ENCODE assay signal across 8 cellular contexts in the genomic region with DNA sequence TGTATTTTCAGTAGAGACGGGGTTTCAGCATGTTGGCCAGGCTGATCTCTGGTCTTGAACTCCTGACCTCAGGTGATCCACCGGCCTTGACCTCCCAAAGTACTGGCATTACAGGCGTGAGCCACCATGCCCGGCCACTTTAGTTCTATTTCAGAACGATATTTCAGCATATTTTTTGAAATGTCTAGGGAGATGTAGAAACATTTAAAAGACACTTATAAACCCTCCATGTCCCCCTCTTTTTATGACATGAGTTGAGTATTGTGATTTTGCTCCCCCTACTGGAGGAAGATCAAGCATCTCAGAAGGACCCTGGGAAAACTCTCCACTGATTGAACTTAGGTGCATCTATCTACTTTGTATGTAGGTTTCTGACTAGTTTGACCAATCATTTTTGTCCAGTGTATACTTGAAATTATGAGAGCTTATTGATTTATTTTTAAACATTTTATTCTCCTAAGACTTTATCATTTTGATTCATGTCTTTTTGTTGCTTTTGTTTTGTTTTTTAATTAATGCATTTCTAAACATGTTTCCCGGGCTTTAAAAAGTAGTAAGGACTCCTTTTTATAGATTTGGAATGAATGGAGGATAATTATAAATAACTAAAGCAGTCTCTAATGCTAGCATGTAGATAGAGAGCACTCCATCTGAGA.
DNase-seq lines count a peak whose midpoint lies in the region; ATAC-seq, FAIRE-seq and TF ChIP-seq lines count a peak whose summit lies in the region.

No MANE protein-coding gene starts in this region.

- POLR2A ChIA-PET in HEK293 (lab: Yijun Ruan, JAX) (no interaction called here), HepG2 (lab: Yijun Ruan, JAX) (no interaction called here)

- 71% methylated on average over 6 of the region's 6 CpGs for WGBS in HepG2 (ENCODE audit: low lambda C conversion rate)

- intact Hi-C loops in HepG2 (cut with micrococcal nuclease; ENCODE audit: unreplicated experiment): loop anchor here (1.0 kb wide), 1 partner anchor 105 kb away; no protein-coding TSS in a partner anchor
- intact Hi-C loops in vagina (cut with DNase I): loop anchor here (10.0 kb wide), 1 partner anchor 105 kb away; the partner anchor contains the start of genes CHD9 and CHD9NB

- peak; percentile 87 for ATAC-seq in HepG2

- H3K27me3 ChIP-seq in bronchial epithelial cell (ENCODE audit: control insufficient read depth, insufficient read depth, low read length): no peaks in the 10 kb centered on the region
- H3K27me3 ChIP-seq in HepG2 (ENCODE audit: control insufficient read depth in 1 of 2, insufficient read depth in 2 of 2, low read length in 2 of 2): no peaks in the 10 kb centered on the region
- H3K27me3 ChIP-seq in vagina: no peaks in the 10 kb centered on the region

- TF ChIP-seq POLR2A in HepG2 (IDR thresholded peaks at IDR 0.05; ENCODE audit: insufficient read depth in 1 of 2, low read depth in 2 of 2, low read length in 2 of 2) (no peak), vagina (IDR thresholded peaks at IDR 0.05) (no peak)

- TF ChIP-seq CTCF in HEK293 (tag by site-specific recombination; IDR thresholded peaks at IDR 0.05): no peak
- TF ChIP-seq CTCF in bronchial epithelial cell (IDR thresholded peaks at IDR 0.05; ENCODE audit: insufficient read depth, low read length, severe bottlenecking): peak; percentile 55
- TF ChIP-seq CTCF in HepG2 (CRISPR knock-in tag; IDR thresholded peaks at IDR 0.05): peak; percentile 67
- peak in 2 of 3 experiments; percentile 37 to 56 for TF ChIP-seq CTCF in vagina (IDR thresholded peaks at IDR 0.05)

- H3K4me1 ChIP-seq in HEK293 (ENCODE audit: control insufficient read depth, insufficient read depth, low read length) (no peaks in the 10 kb centered on the region), HepG2 (ENCODE audit: insufficient read depth, low read length) (peaks cover 5% of the 10 kb centered on the region), vagina (peaks cover 8% of the 10 kb centered on the region)

- BruUV-seq in HepG2 (replicated peaks; lab: Mats Ljungman, UMichigan): no TSS peak

- in situ Hi-C loops in HepG2 (cut with HindIII; ENCODE audit: extremely low pct_ligation_motif_present, low pct_unique_long_range_greater_than_20kb): loop anchor here (10.0 kb wide), 1 partner anchor 105 kb away; the partner anchor contains the start of genes CHD9 and CHD9NB

- TF ChIP-seq RAD21 in HepG2 (CRISPR knock-in tag; IDR thresholded peaks at IDR 0.05): no peak

- no peaks in the 10 kb centered on the region for H4K20me1 ChIP-seq in HepG2 (ENCODE audit: insufficient read depth, low read length)

- CTCF ChIA-PET in HEK293 (lab: Yijun Ruan, JAX) (interaction anchor here (0.6 to 2.9 kb wide), 18 partner anchors 8 to 1313 kb away, joined by 3 to 12 read pairs (median 4); partner anchors contain the start of gene CHD9), HepG2 (lab: Yijun Ruan, JAX; ENCODE audit: low intra/inter-chr PET ratio, low total read pairs) (interaction anchor here (1.4 to 1.9 kb wide), 2 partner anchors 29 to 105 kb away, joined by 7 to 23 read pairs; partner anchors contain the start of gene CHD9)

- no peak overlapping the region for H3K9ac ChIP-seq in HepG2 (ENCODE audit: insufficient read depth, low read depth, low read length)

- H3K79me2 ChIP-seq in HepG2 (ENCODE audit: insufficient read depth, low read length): peaks cover 2% of the 10 kb centered on the region

- peaks cover 0 to 17% of the 10 kb centered on the region in 2 experiments; a peak in 2 of 3 replicates for H3K36me3 ChIP-seq in HEK293 (ENCODE audit: control insufficient read depth in 2 of 2, insufficient read depth in 1 of 2, low read length in 2 of 2)
- peaks cover 7% of the 10 kb centered on the region for H3K36me3 ChIP-seq in bronchial epithelial cell (ENCODE audit: control insufficient read depth, insufficient read depth, low read length)
- H3K36me3 ChIP-seq in HepG2 (replicated peaks in 1 of 2; ENCODE audit: control insufficient read depth in 1 of 2, insufficient read depth in 2 of 2, low read length in 2 of 2): peaks cover 1 to 21% of the 10 kb centered on the region in 2 experiments
- peaks cover 0 to 33% of the 10 kb centered on the region in 2 donors for H3K36me3 ChIP-seq in vagina

- no peak overlapping the region for H2AFZ ChIP-seq in HepG2 (ENCODE audit: low read length)

- DNase-seq in activated gamma-delta T cell treated with Interleukin-2 at 50 U/mL for 16 hours: peak; percentile 18
- DNase-seq in activated gamma-delta T cell (lab: John Stamatoyannopoulos, UW): no peak
- DNase-seq in NCI-H748 (lab: John Stamatoyannopoulos, UW; ENCODE audit: unreplicated experiment): peak; percentile 35
- DNase-seq in bronchial epithelial cell (ENCODE audit: low read depth): peak; percentile 53
- DNase-seq in HepG2 (ENCODE audit: low spot score): peak; percentile 60
- DNase-seq in vagina (ENCODE audit: extremely low spot score in 2 of 2): no peak
- DNase-seq in islet precursor cell: no peak

- H3K4me3 ChIP-seq in HEK293 (ENCODE audit: low read depth, low read length) (no peak overlapping the region), bronchial epithelial cell (ENCODE audit: low read depth, low read length) (no peak overlapping the region), HepG2 (replicated peaks in 1 of 3; ENCODE audit: insufficient read depth in 1 of 3, low read depth in 2 of 3, low read length in 3 of 3) (no peak overlapping the region), vagina (no peak overlapping the region)

- H3K9me3 ChIP-seq in HEK293 (ENCODE audit: control insufficient read depth, insufficient read depth, low read depth, low read length) (no peaks in the 10 kb centered on the region), HepG2 (ENCODE audit: low read length) (no peaks in the 10 kb centered on the region), vagina (no peaks in the 10 kb centered on the region)

- H3K4me2 ChIP-seq in HepG2 (ENCODE audit: low read depth, low read length): no peak overlapping the region

- TF ChIP-seq EP300 in HepG2 (IDR thresholded peaks at IDR 0.05; ENCODE audit: low read depth in 2 of 2, low read length in 2 of 2): no peak
- TF ChIP-seq EP300 in HepG2 (CRISPR knock-in tag; IDR thresholded peaks at IDR 0.05; ENCODE audit: borderline replicate concordance): no peak

- FAIRE-seq in bronchial epithelial cell (lab: Jason Lieb, UNC): no peak
- peak; percentile 12 for FAIRE-seq in HepG2 (lab: Jason Lieb, UNC)

- no peak overlapping the region for H3K27ac ChIP-seq in HEK293 (ENCODE audit: extremely low read depth, low read depth, low read length)
- no peak overlapping the region for H3K27ac ChIP-seq in HepG2 (ENCODE audit: extremely low read length, insufficient read depth, low read length)
- H3K27ac ChIP-seq in vagina: no peak overlapping the region

TF ChIP-seq in HEK293, 187 proteins besides CTCF, POLR2A, EP300 and RAD21:
- TF ChIP-seq ZNF654 (tag by site-specific recombination; IDR thresholded peaks at IDR 0.05; ENCODE audit: low read depth): peak; percentile 47
- TF ChIP-seq MEIS1 (CRISPR knock-in tag; IDR thresholded peaks at IDR 0.05; ENCODE audit: borderline replicate concordance): no peak
- TF ChIP-seq ZNF660 (tag by site-specific recombination; IDR thresholded peaks at IDR 0.05): peak; percentile 30; the same call in 1 of the 2 replicates

TF ChIP-seq in HepG2, 621 proteins besides CTCF, POLR2A, EP300 and RAD21 (continues in another document):
- TF ChIP-seq NR2F6 (IDR thresholded peaks at IDR 0.05) (peak; percentile 67), NR2F6 (CRISPR knock-in tag; IDR thresholded peaks at IDR 0.05) (peak; percentile 60), HNF4A (CRISPR knock-in tag; IDR thresholded peaks at IDR 0.05) (0 out of 2 replicates have a peak, but pooled peaks have one; percentile 11), NR2C2 (CRISPR knock-in tag; IDR thresholded peaks at IDR 0.05; ENCODE audit: borderline replicate concordance) (peak; percentile 45; the same call in 1 of the 2 replicates), SMC3 (IDR thresholded peaks at IDR 0.05; ENCODE audit: low read length) (peak; percentile 73), STAG1 (CRISPR knock-in tag; IDR thresholded peaks at IDR 0.05) (peak; percentile 59), ZNF558 (CRISPR knock-in tag; IDR thresholded peaks at IDR 0.05; ENCODE audit: borderline replicate concordance) (no peak), E2F2 (CRISPR knock-in tag; IDR thresholded peaks at IDR 0.05; ENCODE audit: borderline replicate concordance) (no peak)
- TF ChIP-seq, protein P1, sequence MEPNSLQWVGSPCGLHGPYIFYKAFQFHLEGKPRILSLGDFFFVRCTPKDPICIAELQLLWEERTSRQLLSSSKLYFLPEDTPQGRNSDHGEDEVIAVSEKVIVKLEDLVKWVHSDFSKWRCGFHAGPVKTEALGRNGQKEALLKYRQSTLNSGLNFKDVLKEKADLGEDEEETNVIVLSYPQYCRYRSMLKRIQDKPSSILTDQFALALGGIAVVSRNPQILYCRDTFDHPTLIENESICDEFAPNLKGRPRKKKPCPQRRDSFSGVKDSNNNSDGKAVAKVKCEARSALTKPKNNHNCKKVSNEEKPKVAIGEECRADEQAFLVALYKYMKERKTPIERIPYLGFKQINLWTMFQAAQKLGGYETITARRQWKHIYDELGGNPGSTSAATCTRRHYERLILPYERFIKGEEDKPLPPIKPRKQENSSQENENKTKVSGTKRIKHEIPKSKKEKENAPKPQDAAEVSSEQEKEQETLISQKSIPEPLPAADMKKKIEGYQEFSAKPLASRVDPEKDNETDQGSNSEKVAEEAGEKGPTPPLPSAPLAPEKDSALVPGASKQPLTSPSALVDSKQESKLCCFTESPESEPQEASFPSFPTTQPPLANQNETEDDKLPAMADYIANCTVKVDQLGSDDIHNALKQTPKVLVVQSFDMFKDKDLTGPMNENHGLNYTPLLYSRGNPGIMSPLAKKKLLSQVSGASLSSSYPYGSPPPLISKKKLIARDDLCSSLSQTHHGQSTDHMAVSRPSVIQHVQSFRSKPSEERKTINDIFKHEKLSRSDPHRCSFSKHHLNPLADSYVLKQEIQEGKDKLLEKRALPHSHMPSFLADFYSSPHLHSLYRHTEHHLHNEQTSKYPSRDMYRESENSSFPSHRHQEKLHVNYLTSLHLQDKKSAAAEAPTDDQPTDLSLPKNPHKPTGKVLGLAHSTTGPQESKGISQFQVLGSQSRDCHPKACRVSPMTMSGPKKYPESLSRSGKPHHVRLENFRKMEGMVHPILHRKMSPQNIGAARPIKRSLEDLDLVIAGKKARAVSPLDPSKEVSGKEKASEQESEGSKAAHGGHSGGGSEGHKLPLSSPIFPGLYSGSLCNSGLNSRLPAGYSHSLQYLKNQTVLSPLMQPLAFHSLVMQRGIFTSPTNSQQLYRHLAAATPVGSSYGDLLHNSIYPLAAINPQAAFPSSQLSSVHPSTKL (CRISPR knock-in tag; IDR thresholded peaks at IDR 0.05): peak; percentile 42; the same call in 1 of the 2 replicates

Comparison
In these comparisons a context has a peak if more than half of its experiments do, and no peak if none do; other contexts are left out.
1. DNase-seq: peak in activated gamma-delta T cell treated with Interleukin-2 at 50 U/mL for 16 hours (single experiment), NCI-H748 (single experiment), bronchial epithelial cell (single experiment) and HepG2 (single experiment); none in activated gamma-delta T cell (single experiment), vagina (0 of 2) and islet precursor cell (single experiment).